ENCODE assay signal across 14 cellular contexts in genomic region chr4:122539861-122540465, GRCh38.
A peak's percentile ranks its signal among the peaks of the same experiment; 100 is the strongest.
DNase-seq lines count a peak whose midpoint lies in the region; ATAC-seq, FAIRE-seq and TF ChIP-seq lines count a peak whose summit lies in the region.
"Had no signal": no experiment of that assay in that cellular context is flagged by ENCODE, and none has a peak within 500 bp of the region (broad histone marks: within the 10 kb centered on the region; RNA-seq: fewer than 3 reads in every experiment).

No MANE protein-coding gene starts in this region.

- no peak overlapping the region for H3K27ac ChIP-seq in A673 (ENCODE audit: low read depth, low read length, poor library complexity, severe bottlenecking)
- peak overlapping the region; percentile 24 for H3K27ac ChIP-seq in effector memory CD4-positive, alpha-beta T cell (ENCODE audit: insufficient read depth, low read length, poor library complexity, severe bottlenecking)
- H3K27ac ChIP-seq: C4-2B, neural progenitor cell had no signal

- H3K27ac Mint-ChIP-seq in stimulated activated memory B cell treated with anti-CD40 and anti-IgM and Interleukin-4, amounts not matched to agents 10 μg/mL and 1 μg/mL and 100 μg/mL, for 72 hours = no peak overlapping the region
- H3K27ac Mint-ChIP-seq: brain; neural progenitor cell; stimulated activated naive B cell treated with anti-CD40 and anti-IgM and Interleukin-4, amounts not matched to agents 10 μg/mL and 1 μg/mL and 100 μg/mL, for 72 hours had no signal

- no peak for TF ChIP-seq CTCF in A673 (conservative IDR thresholded peaks at IDR 0.05; ENCODE audit: low read depth, low read length)
- no peak for TF ChIP-seq CTCF in GM10248 (IDR thresholded peaks at IDR 0.05; ENCODE audit: control extremely low read depth, extremely low read depth, low read depth, missing control alignments)

- intact Hi-C loops in A673 (cut with micrococcal nuclease; ENCODE audit: unreplicated experiment) = no loop called here

- no TSS peak for BruUV-seq in A673 (replicated peaks; lab: Mats Ljungman, UMichigan)

- H3K27me3 Mint-ChIP-seq in stimulated activated memory B cell treated with anti-CD40 and anti-IgM and Interleukin-4, amounts not matched to agents 10 μg/mL and 1 μg/mL and 100 μg/mL, for 72 hours = no peaks in the 10 kb centered on the region
- H3K27me3 Mint-ChIP-seq: brain had no signal

- ATAC-seq in GM19351 (IDR thresholded peaks at IDR 0.05; ENCODE audit: unreplicated experiment) (peak; percentile 22), GM21786 (IDR thresholded peaks at IDR 0.05; ENCODE audit: unreplicated experiment) (no peak)
- ATAC-seq in stimulated activated memory B cell treated with anti-CD40 and anti-IgM and Interleukin-4, amounts not matched to agents 10 μg/mL and 1 μg/mL and 100 μg/mL, for 72 hours = no peak

- H3K27me3 ChIP-seq in A673 (replicated peaks; ENCODE audit: insufficient read depth, low read depth, low read length, poor library complexity) = no peaks in the 10 kb centered on the region
- H3K27me3 ChIP-seq in effector memory CD4-positive, alpha-beta T cell (replicated peaks; ENCODE audit: control insufficient read depth, insufficient read depth, low read length, poor library complexity, severe bottlenecking) = no peaks in the 10 kb centered on the region
- H3K27me3 ChIP-seq: neural progenitor cell had no signal

- DNase-seq in A673 (ENCODE audit: low spot score) = peak; percentile 15
- DNase-seq in RCC 7860 (ENCODE audit: low spot score) = peak; percentile 70
- no peak for DNase-seq in effector memory CD4-positive, alpha-beta T cell
- no peak for DNase-seq in GM10248 (ENCODE audit: extremely low spot score)
- no peak for DNase-seq in NCI-H526 treated with DMSO at 0.1 percent for 48 hours (lab: John Stamatoyannopoulos, UW)
- DNase-seq: NCI-H187 treated with DMSO at 0.1 percent for 48 hours; stimulated activated CD4-positive, alpha-beta T cell treated with anti-CD3 and anti-CD28 coated beads, Interleukin-15, amount 100 ng/mL, for 24 hours; stimulated activated naive B cell treated with anti-CD40 and anti-IgM and Interleukin-4, amounts not matched to agents 10 μg/mL and 1 μg/mL and 100 μg/mL, for 72 hours had no signal

- H3K4me1 ChIP-seq in A673 (ENCODE audit: insufficient read depth, low read length, poor library complexity, severe bottlenecking) = no peaks in the 10 kb centered on the region
- H3K4me1 ChIP-seq in effector memory CD4-positive, alpha-beta T cell (ENCODE audit: control insufficient read depth, insufficient read depth, low read length, poor library complexity, severe bottlenecking) = peaks cover 28% of the 10 kb centered on the region
- H3K4me1 ChIP-seq: neural progenitor cell had no signal

- H3K4me1 Mint-ChIP-seq in stimulated activated memory B cell treated with anti-CD40 and anti-IgM and Interleukin-4, amounts not matched to agents 10 μg/mL and 1 μg/mL and 100 μg/mL, for 72 hours = no peaks in the 10 kb centered on the region
- H3K4me1 Mint-ChIP-seq: brain; neural progenitor cell; stimulated activated naive B cell treated with anti-CD40 and anti-IgM and Interleukin-4, amounts not matched to agents 10 μg/mL and 1 μg/mL and 100 μg/mL, for 72 hours had no signal

- POLR2A ChIA-PET in A673 (lab: Charles Lee; ENCODE audit: low non-redundant PET) (no interaction called here), GM10248 (lab: Yijun Ruan, JAX) (no interaction called here)

- H3K9me3 ChIP-seq in A673 (ENCODE audit: low read depth, low read length, poor library complexity, severe bottlenecking) = no peaks in the 10 kb centered on the region
- H3K9me3 ChIP-seq in effector memory CD4-positive, alpha-beta T cell (ENCODE audit: control insufficient read depth, low read length) = no peaks in the 10 kb centered on the region

- peak; percentile 82 for FAIRE-seq in RCC 7860 (lab: Jason Lieb, UNC)

- H3K36me3 ChIP-seq in A673 (ENCODE audit: insufficient read depth, low read length, poor library complexity, severe bottlenecking) = no peaks in the 10 kb centered on the region
- no peaks in the 10 kb centered on the region for H3K36me3 ChIP-seq in effector memory CD4-positive, alpha-beta T cell (ENCODE audit: control insufficient read depth, insufficient read depth, low read length)
- H3K36me3 ChIP-seq: neural progenitor cell had no signal

- no peak overlapping the region for H3K4me3 ChIP-seq in A673 (ENCODE audit: low read depth, low read length, poor library complexity, severe bottlenecking)
- H3K4me3 ChIP-seq in effector memory CD4-positive, alpha-beta T cell (ENCODE audit: insufficient read depth, low read depth, low read length, poor library complexity, severe bottlenecking) = no peak overlapping the region
- H3K4me3 ChIP-seq: neural progenitor cell had no signal

- H3K9me3 Mint-ChIP-seq in stimulated activated memory B cell treated with anti-CD40 and anti-IgM and Interleukin-4, amounts not matched to agents 10 μg/mL and 1 μg/mL and 100 μg/mL, for 72 hours = peaks cover 3% of the 10 kb centered on the region

- no peak overlapping the region for H3K4me3 Mint-ChIP-seq in stimulated activated memory B cell treated with anti-CD40 and anti-IgM and Interleukin-4, amounts not matched to agents 10 μg/mL and 1 μg/mL and 100 μg/mL, for 72 hours
- H3K4me3 Mint-ChIP-seq: brain; neural progenitor cell; stimulated activated naive B cell treated with anti-CD40 and anti-IgM and Interleukin-4, amounts not matched to agents 10 μg/mL and 1 μg/mL and 100 μg/mL, for 72 hours had no signal

- CTCF ChIA-PET in A673 (lab: Charles Lee) (no interaction called here), GM10248 (lab: Yijun Ruan, JAX) (interaction anchor here (1.9 kb wide), 1 partner anchor 37 kb away, joined by 6 read pairs; no protein-coding TSS in a partner anchor)

- no peaks in the 10 kb centered on the region for H3K36me3 Mint-ChIP-seq in stimulated activated memory B cell treated with anti-CD40 and anti-IgM and Interleukin-4, amounts not matched to agents 10 μg/mL and 1 μg/mL and 100 μg/mL, for 72 hours
- H3K36me3 Mint-ChIP-seq: brain; neural progenitor cell; stimulated activated naive B cell treated with anti-CD40 and anti-IgM and Interleukin-4, amounts not matched to agents 10 μg/mL and 1 μg/mL and 100 μg/mL, for 72 hours had no signal

Comparison
In these comparisons a context has a peak if more than half of its experiments do, and no peak if none do; other contexts are left out.
1. DNase-seq: peak in A673 (single experiment) and RCC 7860 (single experiment); none in effector memory CD4-positive, alpha-beta T cell (0 of 3), GM10248 (single experiment) and NCI-H526 treated with DMSO at 0.1 percent for 48 hours (single experiment).